1 cellular context compared by ENCODE assay signal in genomic region chr3:31027191-31027761, GRCh38.
TF ChIP-seq lines count a peak whose summit lies in the region.

No MANE protein-coding gene starts in this region.

TF ChIP-seq in GM23338, 12 proteins besides CTCF, POLR2A, EP300 and RAD21 (continued from another document):
- no peak for TF ChIP-seq ZNF462 (CRISPR knock-in tag; IDR thresholded peaks at IDR 0.05)
- TF ChIP-seq EZH2 (IDR thresholded peaks at IDR 0.05; ENCODE audit: low read depth, unreplicated experiment): no peak
- no peak for TF ChIP-seq POLR2AphosphoS5 (IDR thresholded peaks at IDR 0.05; ENCODE audit: low read depth)
- no peak for TF ChIP-seq REST (IDR thresholded peaks at IDR 0.05; ENCODE audit: unreplicated experiment)
- TF ChIP-seq STAT1 (IDR thresholded peaks at IDR 0.05; ENCODE audit: unreplicated experiment): no peak
